Comparison of ENCODE assay signal across 14 cellular contexts in the genomic region with DNA sequence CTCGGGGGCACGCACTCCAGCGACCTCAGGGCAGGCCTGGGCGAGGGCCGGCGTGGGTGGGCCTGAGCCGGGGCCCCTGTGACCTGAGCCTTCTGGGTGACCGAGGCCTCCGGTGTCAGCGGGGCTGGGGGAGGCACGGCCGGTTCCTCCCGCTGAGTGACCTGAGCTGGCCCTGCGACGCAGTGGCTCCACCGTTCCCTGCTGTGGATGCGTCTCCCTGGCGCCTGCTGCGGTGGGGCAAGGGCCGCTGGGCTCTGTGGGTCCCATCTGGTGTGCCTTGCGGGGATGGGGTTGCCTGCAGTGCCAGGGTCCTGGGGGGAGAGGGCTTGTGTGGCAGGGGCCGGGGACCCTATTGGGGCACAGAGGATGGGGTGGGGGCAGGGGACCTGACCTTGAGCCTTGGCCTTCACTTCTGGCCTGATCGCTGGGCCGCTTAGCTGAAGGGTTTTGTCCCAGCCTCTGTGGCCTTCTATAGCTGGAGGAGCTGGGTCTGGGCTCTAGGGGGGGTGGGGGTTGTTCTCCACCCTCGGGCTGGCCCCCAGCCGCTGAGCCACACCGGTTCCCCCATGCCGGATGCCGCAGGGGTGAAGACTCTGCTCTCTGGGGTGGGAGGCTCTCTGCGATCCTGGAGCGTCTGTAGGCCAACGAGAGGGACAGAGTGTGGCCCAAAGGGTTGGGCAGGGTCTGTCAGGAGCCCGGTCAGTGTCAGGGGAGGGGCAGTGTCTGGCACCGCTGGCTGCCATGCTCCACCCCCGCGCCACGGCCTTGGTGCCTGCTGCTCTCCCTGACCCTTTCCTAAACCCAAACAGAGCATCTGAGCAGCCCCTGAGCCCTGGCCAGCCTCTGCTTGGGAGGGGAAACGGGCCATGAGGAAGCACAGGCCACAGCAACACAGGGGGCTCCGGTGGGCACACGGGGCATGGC. TPM values are rescaled to one million over a fixed set of nuclear protein-coding genes. Genes with fewer than 3 reads are reported as not detected.
A peak's percentile ranks its signal among the peaks of the same experiment; 100 is the strongest.
DNase-seq lines count a peak whose midpoint lies in the region; ATAC-seq, FAIRE-seq and TF ChIP-seq lines count a peak whose summit lies in the region.
"Had no signal": no experiment of that assay in that cellular context is flagged by ENCODE, and none has a peak within 500 bp of the region (broad histone marks: within the 10 kb centered on the region; RNA-seq: fewer than 3 reads in every experiment).

No MANE protein-coding gene starts in this region.

- H3K4me3 ChIP-seq in bronchial epithelial cell (ENCODE audit: low read depth, low read length) (no peak overlapping the region), right lobe of liver (no peak overlapping the region), testis (peak overlapping the region; percentile 48 to 64)
- H3K4me3 ChIP-seq: gastrocnemius medialis had no signal

- H3K27ac ChIP-seq in right lobe of liver (no peak overlapping the region), testis (no peak overlapping the region)
- H3K27ac ChIP-seq: gastrocnemius medialis had no signal

- no peaks in the 10 kb centered on the region for H3K4me1 ChIP-seq in right lobe of liver
- H3K4me1 ChIP-seq in testis, result peaks cover 24% of the 10 kb centered on the region
- H3K4me1 ChIP-seq: gastrocnemius medialis had no signal

- peaks cover 14% of the 10 kb centered on the region for H3K27me3 ChIP-seq in bronchial epithelial cell (ENCODE audit: control insufficient read depth, insufficient read depth, low read length)
- H3K27me3 ChIP-seq in right lobe of liver, result peaks cover 0 to 10% of the 10 kb centered on the region in 2 donors
- H3K27me3 ChIP-seq in testis, result no peaks in the 10 kb centered on the region

- TF ChIP-seq POLR2A in right lobe of liver (IDR thresholded peaks at IDR 0.05), result no peak
- no peak for TF ChIP-seq POLR2A in testis (IDR thresholded peaks at IDR 0.05)

- ATAC-seq in Right ventricle myocardium inferior (no peak), left ventricle myocardium superior (no peak), right lobe of liver (no peak), HG02840 (IDR thresholded peaks at IDR 0.05; ENCODE audit: low FRiP score, unreplicated experiment) (no peak)
- ATAC-seq: gastrocnemius medialis had no signal

- DNase-seq in Right ventricle myocardium inferior (ENCODE audit: missing footprints) (peak; percentile 54), left ventricle myocardium superior (no peak), bronchial epithelial cell (ENCODE audit: low read depth) (no peak), right lobe of liver (peak in 2 of 3 donors; percentile 17 to 48), testis (no peak), NK-92 (lab: John Stamatoyannopoulos, UW; ENCODE audit: unreplicated experiment) (no peak)
- no peak for DNase-seq in stimulated activated naive CD4-positive, alpha-beta T cell (lab: John Stamatoyannopoulos, UW)
- DNase-seq: activated effector memory CD4-positive, alpha-beta T cell treated with Interleukin-2 at 50 U/mL for 16 hours; DMS 273 treated with DMSO at 0.1 percent for 48 hours; gastrocnemius medialis; SHP77 treated with DMSO at 0.1 percent for 48 hours; T1000 had no signal

- intact Hi-C loops in Right ventricle myocardium inferior (cut with DNase I), result no loop called here
- intact Hi-C loops in left ventricle myocardium superior (cut with micrococcal nuclease), result no loop called here
- intact Hi-C loops in right lobe of liver (cut with DNase I), result no loop called here
- intact Hi-C loops in testis (cut with DNase I; ENCODE audit: low total_unique reads), result no loop called here

- H3K36me3 ChIP-seq in bronchial epithelial cell (ENCODE audit: control insufficient read depth, insufficient read depth, low read length), result no peaks in the 10 kb centered on the region
- H3K36me3 ChIP-seq in right lobe of liver, result no peaks in the 10 kb centered on the region
- no peaks in the 10 kb centered on the region for H3K36me3 ChIP-seq in testis (ENCODE audit: low read depth, missing control alignments)
- H3K36me3 ChIP-seq: gastrocnemius medialis had no signal

- 53% methylated on average over 11 of the region's 40 CpGs for WGBS in right lobe of liver (ENCODE audit: insufficient coverage, low coverage, low lambda C conversion rate, missing lambda C conversion rate)
- WGBS in testis, 2 donors, result 55% methylated on average over 37 of the region's 40 CpGs; no CpG with 5 or more reads in 1 of the 2 donors

- FAIRE-seq in bronchial epithelial cell (lab: Jason Lieb, UNC), result peak; percentile 7
- FAIRE-seq: endothelial cell of umbilical vein had no signal

- no peak for TF ChIP-seq CTCF in bronchial epithelial cell (IDR thresholded peaks at IDR 0.05; ENCODE audit: insufficient read depth, low read length, severe bottlenecking)
- TF ChIP-seq CTCF in right lobe of liver (IDR thresholded peaks at IDR 0.05), result no peak
- TF ChIP-seq CTCF in testis (IDR thresholded peaks at IDR 0.05), result no peak

- no peaks in the 10 kb centered on the region for H3K9me3 ChIP-seq in right lobe of liver
- no peaks in the 10 kb centered on the region for H3K9me3 ChIP-seq in testis
- H3K9me3 ChIP-seq: gastrocnemius medialis had no signal

RNA-seq across cellular contexts. Expression of a gene that starts 2.3 kb away (rescaled TPM):
- 1.1 TPM for total RNA-seq in Right ventricle myocardium inferior
- total RNA-seq in left ventricle myocardium superior, result 0.82 TPM
- total RNA-seq in bronchial epithelial cell, result not detected in 2 replicates
- under 1 TPM in 2 of 6 experiments, not detected in 4; 0.02 to 0.05 TPM for total RNA-seq in right lobe of liver
- 10 to 100 TPM; 56.6 to 82.9 TPM for total RNA-seq in testis
- 36.6 TPM for polyA plus RNA-seq in testis (ENCODE audit: insufficient read depth, low read depth, low replicate concordance)

RNA-seq across cellular contexts. Expression of a gene that starts 52.7 kb away (rescaled TPM):
- total RNA-seq in Right ventricle myocardium inferior (10.8 TPM), left ventricle myocardium superior (10.0 TPM), bronchial epithelial cell (14.7 and 17.9 TPM in 2 replicates), right lobe of liver (10 to 100 TPM in 2 of 6 experiments, 1 to 10 TPM in 4; 6.6 to 14.7 (median 8.7) TPM), testis (10 to 100 TPM; 72.5 to 77.9 TPM)
- 61.0 TPM for polyA plus RNA-seq in testis (ENCODE audit: insufficient read depth, low read depth, low replicate concordance)

Comparison
In these comparisons a context has a peak if more than half of its experiments do, and no peak if none do; other contexts are left out.
1. DNase-seq: peak in Right ventricle myocardium inferior (single experiment) and right lobe of liver (2 of 3); none in left ventricle myocardium superior (single experiment), bronchial epithelial cell (single experiment), testis (single experiment), stimulated activated naive CD4-positive, alpha-beta T cell (0 of 6) and NK-92 (single experiment).
2. H3K4me3 ChIP-seq: peak in testis (2 of 2); none in bronchial epithelial cell (single experiment) and right lobe of liver (0 of 3).
3. RNA of a gene that starts 2.3 kb away (total RNA-seq): 56.6 to 82.9 TPM in testis; 1.1 TPM in Right ventricle myocardium inferior (single experiment), 0.82 TPM in left ventricle myocardium superior (single experiment), 0.02 to 0.05 TPM in right lobe of liver and not detected in bronchial epithelial cell; every median in the first group is over 10 times any median in the second.